Comparison of ENCODE assay signal across 2 cellular contexts in genomic region chr10:132745971-132746370, GRCh38.
TF ChIP-seq lines count a peak whose summit lies in the region.

No MANE protein-coding gene starts in this region.

TF ChIP-seq in GM23338, 12 proteins besides CTCF, POLR2A, EP300 and RAD21:
- TF ChIP-seq, protein P1, sequence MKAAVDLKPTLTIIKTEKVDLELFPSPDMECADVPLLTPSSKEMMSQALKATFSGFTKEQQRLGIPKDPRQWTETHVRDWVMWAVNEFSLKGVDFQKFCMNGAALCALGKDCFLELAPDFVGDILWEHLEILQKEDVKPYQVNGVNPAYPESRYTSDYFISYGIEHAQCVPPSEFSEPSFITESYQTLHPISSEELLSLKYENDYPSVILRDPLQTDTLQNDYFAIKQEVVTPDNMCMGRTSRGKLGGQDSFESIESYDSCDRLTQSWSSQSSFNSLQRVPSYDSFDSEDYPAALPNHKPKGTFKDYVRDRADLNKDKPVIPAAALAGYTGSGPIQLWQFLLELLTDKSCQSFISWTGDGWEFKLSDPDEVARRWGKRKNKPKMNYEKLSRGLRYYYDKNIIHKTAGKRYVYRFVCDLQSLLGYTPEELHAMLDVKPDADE (IDR thresholded peaks at IDR 0.05) = no peak
- TF ChIP-seq, protein P2, sequence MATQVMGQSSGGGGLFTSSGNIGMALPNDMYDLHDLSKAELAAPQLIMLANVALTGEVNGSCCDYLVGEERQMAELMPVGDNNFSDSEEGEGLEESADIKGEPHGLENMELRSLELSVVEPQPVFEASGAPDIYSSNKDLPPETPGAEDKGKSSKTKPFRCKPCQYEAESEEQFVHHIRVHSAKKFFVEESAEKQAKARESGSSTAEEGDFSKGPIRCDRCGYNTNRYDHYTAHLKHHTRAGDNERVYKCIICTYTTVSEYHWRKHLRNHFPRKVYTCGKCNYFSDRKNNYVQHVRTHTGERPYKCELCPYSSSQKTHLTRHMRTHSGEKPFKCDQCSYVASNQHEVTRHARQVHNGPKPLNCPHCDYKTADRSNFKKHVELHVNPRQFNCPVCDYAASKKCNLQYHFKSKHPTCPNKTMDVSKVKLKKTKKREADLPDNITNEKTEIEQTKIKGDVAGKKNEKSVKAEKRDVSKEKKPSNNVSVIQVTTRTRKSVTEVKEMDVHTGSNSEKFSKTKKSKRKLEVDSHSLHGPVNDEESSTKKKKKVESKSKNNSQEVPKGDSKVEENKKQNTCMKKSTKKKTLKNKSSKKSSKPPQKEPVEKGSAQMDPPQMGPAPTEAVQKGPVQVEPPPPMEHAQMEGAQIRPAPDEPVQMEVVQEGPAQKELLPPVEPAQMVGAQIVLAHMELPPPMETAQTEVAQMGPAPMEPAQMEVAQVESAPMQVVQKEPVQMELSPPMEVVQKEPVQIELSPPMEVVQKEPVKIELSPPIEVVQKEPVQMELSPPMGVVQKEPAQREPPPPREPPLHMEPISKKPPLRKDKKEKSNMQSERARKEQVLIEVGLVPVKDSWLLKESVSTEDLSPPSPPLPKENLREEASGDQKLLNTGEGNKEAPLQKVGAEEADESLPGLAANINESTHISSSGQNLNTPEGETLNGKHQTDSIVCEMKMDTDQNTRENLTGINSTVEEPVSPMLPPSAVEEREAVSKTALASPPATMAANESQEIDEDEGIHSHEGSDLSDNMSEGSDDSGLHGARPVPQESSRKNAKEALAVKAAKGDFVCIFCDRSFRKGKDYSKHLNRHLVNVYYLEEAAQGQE (IDR thresholded peaks at IDR 0.05; ENCODE audit: unreplicated experiment) = no peak
- no peak for TF ChIP-seq STAT1 (IDR thresholded peaks at IDR 0.05; ENCODE audit: unreplicated experiment)

TF ChIP-seq in H1, 55 proteins besides CTCF, POLR2A, EP300 and RAD21:
- TF ChIP-seq YY1 (IDR thresholded peaks at IDR 0.05; ENCODE audit: low read depth, low read length) = no peak
- no peak for TF ChIP-seq TEAD4 (IDR thresholded peaks at IDR 0.05; ENCODE audit: low read depth, low read length)
- no peak for TF ChIP-seq CBX8 (IDR thresholded peaks at IDR 0.05; ENCODE audit: borderline replicate concordance, low read depth, low read length)
- TF ChIP-seq JUN (IDR thresholded peaks at IDR 0.05; ENCODE audit: low read depth, low read length) = no peak
- no peak for TF ChIP-seq MAX (IDR thresholded peaks at IDR 0.05)
- no peak for TF ChIP-seq RXRA (IDR thresholded peaks at IDR 0.05; ENCODE audit: insufficient read depth, low read depth, low read length)
- no peak for TF ChIP-seq SUZ12 (IDR thresholded peaks at IDR 0.05; ENCODE audit: low read length)
- TF ChIP-seq GABPA (IDR thresholded peaks at IDR 0.05; ENCODE audit: borderline replicate concordance, insufficient read depth, low read length) = no peak
- no peak for TF ChIP-seq CHD2 (IDR thresholded peaks at IDR 0.05; ENCODE audit: low read length)
- TF ChIP-seq ATF3 (IDR thresholded peaks at IDR 0.05; ENCODE audit: insufficient read depth, low read depth, low read length) = no peak
- no peak for TF ChIP-seq CTBP2 (IDR thresholded peaks at IDR 0.05; ENCODE audit: borderline replicate concordance, insufficient read depth, insufficient read length, low read length)
- no peak for TF ChIP-seq SRF (IDR thresholded peaks at IDR 0.05; ENCODE audit: low read depth, low read length)
- no peak for TF ChIP-seq KDM5A (IDR thresholded peaks at IDR 0.05; ENCODE audit: low read length)
- TF ChIP-seq EZH2 (IDR thresholded peaks at IDR 0.05; ENCODE audit: low read depth, low read length, severe bottlenecking) = no peak
- no peak for TF ChIP-seq TAF7 (optimal IDR thresholded peaks at IDR 0.05; ENCODE audit: borderline replicate concordance, low read depth, low read length)
